In genomic region chr2:44542520-44542919, GRCh38 we compare ENCODE assay signal across 23 cellular contexts.
DNase-seq lines count a peak whose midpoint lies in the region; FAIRE-seq and TF ChIP-seq lines count a peak whose summit lies in the region.
"Had no signal": no experiment of that assay in that cellular context is flagged by ENCODE, and none has a peak within 500 bp of the region (broad histone marks: within the 10 kb centered on the region; RNA-seq: fewer than 3 reads in every experiment).

No MANE protein-coding gene starts in this region.

- no peaks in the 10 kb centered on the region for H3K36me3 ChIP-seq in HUES48 (ENCODE audit: control insufficient read depth, insufficient read depth, low read length)
- no peaks in the 10 kb centered on the region for H3K36me3 ChIP-seq in H1 (ENCODE audit: control insufficient read depth in 2 of 4, insufficient read depth in 4 of 4, low read length in 3 of 4)
- H3K36me3 ChIP-seq in colonic mucosa, result no peaks in the 10 kb centered on the region
- H3K36me3 ChIP-seq in uterus, result no peaks in the 10 kb centered on the region
- no peaks in the 10 kb centered on the region for H3K36me3 ChIP-seq in BE2C

- H2AFZ ChIP-seq in H1 (ENCODE audit: low read length), result no peak overlapping the region

- CTCF ChIA-PET in H1 (lab: Charles Lee; ENCODE audit: partially characterized antibody), result interaction anchor here (0.9 to 1.4 kb wide), 2 partner anchors 20 to 63 kb away, joined by 3 to 4 read pairs; no protein-coding TSS in a partner anchor

- H3K79me2 ChIP-seq in H1 (ENCODE audit: control insufficient read depth in 1 of 2, insufficient read depth in 2 of 2, low read length in 2 of 2), result no peaks in the 10 kb centered on the region

- H4K5ac ChIP-seq in H1 (ENCODE audit: insufficient read length, low read depth, low read length), result peak overlapping the region; percentile 3

- H4K20me1 ChIP-seq in H1 (replicated peaks in 1 of 2; ENCODE audit: control insufficient read depth in 1 of 2, insufficient read depth in 2 of 2, low read length in 2 of 2), result no peaks in the 10 kb centered on the region
- H4K20me1 ChIP-seq: BLaER1 treated with 17β-estradiol and CSF1 and Interleukin-3, amounts not matched to agents 10 nM and 100 nM had no signal

- H3K4me2 ChIP-seq in H1 (ENCODE audit: insufficient read depth in 1 of 2, low read depth in 2 of 2, low read length in 2 of 2), result no peak overlapping the region
- H3K4me2 ChIP-seq: BLaER1 treated with 17β-estradiol and CSF1 and Interleukin-3, amounts not matched to agents 10 nM and 100 nM; KMS-11 had no signal

- H4K8ac ChIP-seq in H1 (ENCODE audit: extremely low read depth, insufficient read depth, low read length), result no peak overlapping the region

- H2BK5ac ChIP-seq in H1 (ENCODE audit: low read depth, low read length), result no peak overlapping the region

- intact Hi-C loops in colonic mucosa (cut with DNase I) (no loop called here), uterus (cut with DNase I; ENCODE audit: low total_unique reads) (no loop called here)

- no peaks in the 10 kb centered on the region for H3K79me1 ChIP-seq in H1 (ENCODE audit: low read depth, low read length)

- no peak overlapping the region for H3K4me3 Mint-ChIP-seq in nephron progenitor cell
- H3K4me3 Mint-ChIP-seq: CD8-positive, alpha-beta T cell; HFFc6 had no signal

- no peak overlapping the region for H2BK120ac ChIP-seq in H1 (replicated peaks; ENCODE audit: low read depth, low read length)

- H3K9me3 ChIP-seq in HUES48 (ENCODE audit: control insufficient read depth, insufficient read depth, low read length) (no peaks in the 10 kb centered on the region), H1 (ENCODE audit: insufficient read depth in 2 of 2, low read depth in 1 of 2, low read length in 1 of 2) (no peaks in the 10 kb centered on the region), colonic mucosa (no peaks in the 10 kb centered on the region), uterus (no peaks in the 10 kb centered on the region), BE2C (no peaks in the 10 kb centered on the region)

- H3K9me3 Mint-ChIP-seq in nephron progenitor cell, result peaks cover 3% of the 10 kb centered on the region
- H3K9me3 Mint-ChIP-seq: CD8-positive, alpha-beta T cell; HFFc6 had no signal

- POLR2A ChIA-PET in H1 (lab: Charles Lee; ENCODE audit: partially characterized antibody), result no interaction called here

- 92% methylated on average over 2 of the region's 2 CpGs; no CpG with 5 or more reads in 1 of the 2 experiments for WGBS in H1 (ENCODE audit: extremely low coverage in 1 of 2, insufficient coverage in 1 of 2, insufficient read length in 1 of 2, insufficient replicate concordance in 2 of 2, low coverage in 1 of 2, low lambda C conversion rate in 2 of 2, missing lambda C conversion rate in 1 of 2), 2 experiments

- DNase-seq in SK-N-DZ (ENCODE audit: low spot score), result peak; percentile 15
- DNase-seq in H1 (ENCODE audit: low read depth in 1 of 2, low spot score in 2 of 2), result no peak
- no peak for DNase-seq in nephron progenitor cell
- DNase-seq in colonic mucosa, result no peak
- DNase-seq in uterus, result no peak
- DNase-seq in BE2C, result no peak
- DNase-seq in NCI-H345 treated with DMSO at 0.1 percent for 48 hours (lab: John Stamatoyannopoulos, UW; ENCODE audit: unreplicated experiment), result no peak
- DNase-seq: Calu3; CD8-positive, alpha-beta T cell; HFFc6; NCI-H1092 treated with DMSO at 0.1 percent for 48 hours; NCI-H2029 treated with DMSO at 0.1 percent for 48 hours; NCI-H226; NCI-H524 treated with DMSO at 0.1 percent for 48 hours; Right ventricle myocardium superior had no signal

- H3K23ac ChIP-seq in H1 (ENCODE audit: insufficient read length), result no peak overlapping the region

- H3K27me3 ChIP-seq in HUES48 (ENCODE audit: control insufficient read depth, insufficient read depth, low read length), result no peaks in the 10 kb centered on the region
- no peaks in the 10 kb centered on the region for H3K27me3 ChIP-seq in H1 (replicated peaks in 1 of 4; ENCODE audit: control insufficient read depth in 3 of 4, extremely low read depth in 1 of 4, insufficient read depth in 3 of 4, low read length in 3 of 4)
- H3K27me3 ChIP-seq in colonic mucosa, result no peaks in the 10 kb centered on the region
- no peaks in the 10 kb centered on the region for H3K27me3 ChIP-seq in uterus
- H3K27me3 ChIP-seq in BE2C, result no peaks in the 10 kb centered on the region
- H3K27me3 ChIP-seq: BLaER1 treated with 17β-estradiol and CSF1 and Interleukin-3, amounts not matched to agents 10 nM and 100 nM had no signal

- no peak overlapping the region for H3K4ac ChIP-seq in H1 (replicated peaks; ENCODE audit: insufficient read length, low read depth, low read length)

- no peak for TF ChIP-seq EP300 in H1 (IDR thresholded peaks at IDR 0.05; ENCODE audit: borderline replicate concordance in 1 of 2, low read depth in 2 of 2, low read length in 2 of 2)

- TF ChIP-seq CTCF in H1 (IDR thresholded peaks at IDR 0.05; ENCODE audit: control extremely low read depth in 1 of 3, insufficient read depth in 1 of 3, low read depth in 1 of 3, low read length in 3 of 3) (no peak), nephron progenitor cell (IDR thresholded peaks at IDR 0.05) (no peak), colonic mucosa (IDR thresholded peaks at IDR 0.05) (no peak), uterus (IDR thresholded peaks at IDR 0.05) (no peak), BE2C (IDR thresholded peaks at IDR 0.05; ENCODE audit: low read depth, low read length) (no peak)

- no peak overlapping the region for H2BK20ac ChIP-seq in H1 (ENCODE audit: low read length)

- no peak overlapping the region for H2AK5ac ChIP-seq in H1 (ENCODE audit: low read depth, low read length)

- no peak overlapping the region for H2BK12ac ChIP-seq in H1 (ENCODE audit: low read depth, low read length)

- peaks cover 5% of the 10 kb centered on the region for H3K27me3 Mint-ChIP-seq in nephron progenitor cell (ENCODE audit: low read depth, poor library complexity)

- H3K23me2 ChIP-seq in H1 (ENCODE audit: low read depth, low read length), result peaks cover 3% of the 10 kb centered on the region; the same call in 1 of the 2 replicates

- FAIRE-seq in H1 (lab: Jason Lieb, UNC), result no peak
- FAIRE-seq: G401.6, GM12892, GM18507, GM19239, H54 had no signal

- H3K9ac ChIP-seq in HUES48 (ENCODE audit: low read depth, low read length) (no peak overlapping the region), H1 (replicated peaks in 1 of 4; ENCODE audit: extremely low read depth in 1 of 4, low read depth in 3 of 4, low read length in 3 of 4) (no peak overlapping the region), colonic mucosa (ENCODE audit: low read depth in 2 of 2, low read length in 2 of 2) (no peak overlapping the region)
- H3K9ac ChIP-seq: BLaER1 treated with 17β-estradiol and CSF1 and Interleukin-3, amounts not matched to agents 10 nM and 100 nM; KMS-11 had no signal

- no peaks in the 10 kb centered on the region for H3K36me3 Mint-ChIP-seq in nephron progenitor cell (ENCODE audit: low read depth)

- H3K14ac ChIP-seq in H1 (ENCODE audit: insufficient read length), result no peak overlapping the region

- no peak overlapping the region for H3K4me3 ChIP-seq in HUES48 (ENCODE audit: low read depth, low read length)
- H3K4me3 ChIP-seq in H1 (ENCODE audit: extremely low read depth in 1 of 4, insufficient read depth in 2 of 4, low read depth in 3 of 4, low read length in 4 of 4), result no peak overlapping the region
- H3K4me3 ChIP-seq in colonic mucosa, result no peak overlapping the region
- no peak overlapping the region for H3K4me3 ChIP-seq in uterus
- H3K4me3 ChIP-seq in BE2C (ENCODE audit: low read depth, low read length), result no peak overlapping the region
- H3K4me3 ChIP-seq: BLaER1 treated with 17β-estradiol and CSF1 and Interleukin-3, amounts not matched to agents 10 nM and 100 nM had no signal

- H4K91ac ChIP-seq in H1 (replicated peaks; ENCODE audit: insufficient read length, low read length), result no peak overlapping the region

- peak overlapping the region; percentile 35 for H3K27ac Mint-ChIP-seq in nephron progenitor cell
- H3K27ac Mint-ChIP-seq: CD8-positive, alpha-beta T cell; HFFc6 had no signal

- H2BK15ac ChIP-seq in H1 (ENCODE audit: low read length), result no peak overlapping the region

- peaks cover 49% of the 10 kb centered on the region for H3K4me1 ChIP-seq in HUES48 (ENCODE audit: control insufficient read depth, insufficient read depth, low read length)
- H3K4me1 ChIP-seq in H1 (replicated peaks in 1 of 4; ENCODE audit: control insufficient read depth in 3 of 4, insufficient read depth in 4 of 4, low read length in 3 of 4), result peaks cover 2 to 14% (median 9%) of the 10 kb centered on the region in 4 experiments; a peak in 4 of 7 replicates
- no peaks in the 10 kb centered on the region for H3K4me1 ChIP-seq in colonic mucosa
- H3K4me1 ChIP-seq in uterus, result no peaks in the 10 kb centered on the region
- peaks cover 38% of the 10 kb centered on the region for H3K4me1 ChIP-seq in BE2C
- H3K4me1 ChIP-seq: BLaER1 treated with 17β-estradiol and CSF1 and Interleukin-3, amounts not matched to agents 10 nM and 100 nM had no signal

- TF ChIP-seq RAD21 in H1 (IDR thresholded peaks at IDR 0.05 in 1 of 2, conservative IDR thresholded peaks at IDR 0.05 in 1 of 2; ENCODE audit: low read depth in 2 of 2, low read length in 2 of 2), result no peak

- TF ChIP-seq POLR2A in H1 (IDR thresholded peaks at IDR 0.05; ENCODE audit: control extremely low read depth in 1 of 2, low read depth in 2 of 2, low read length in 2 of 2) (no peak), uterus (IDR thresholded peaks at IDR 0.05) (no peak)

- peaks cover 22% of the 10 kb centered on the region for H3K4me1 Mint-ChIP-seq in nephron progenitor cell

- H3K27ac ChIP-seq in HUES48 (ENCODE audit: low read depth, low read length) (peak overlapping the region; percentile 28), H1 (ENCODE audit: low read depth, low read length) (0 out of 2 replicates have a peak overlapping the region, but pooled peaks have one; percentile 19), colonic mucosa (no peak overlapping the region), uterus (no peak overlapping the region)
- H3K27ac ChIP-seq: BLaER1 treated with 17β-estradiol and CSF1 and Interleukin-3, amounts not matched to agents 10 nM and 100 nM; KMS-11 had no signal

- no peak overlapping the region for H3K56ac ChIP-seq in H1 (replicated peaks; ENCODE audit: insufficient read length, low read depth, low read length)

- no peak overlapping the region for H3K18ac ChIP-seq in H1 (ENCODE audit: extremely low read depth, low read length)

TF ChIP-seq in H1, 55 proteins besides CTCF, POLR2A, EP300 and RAD21:
- TF ChIP-seq TAF1 (IDR thresholded peaks at IDR 0.05; ENCODE audit: low read depth, low read length), result no peak
- no peak for TF ChIP-seq EZH2 (IDR thresholded peaks at IDR 0.05; ENCODE audit: low read depth, low read length, severe bottlenecking)
- TF ChIP-seq SIX5 (IDR thresholded peaks at IDR 0.05; ENCODE audit: low read depth, low read length), result no peak
- no peak for TF ChIP-seq PHF8 (conservative IDR thresholded peaks at IDR 0.05; ENCODE audit: low read depth, low read length)
- TF ChIP-seq CBX8 (IDR thresholded peaks at IDR 0.05; ENCODE audit: borderline replicate concordance, low read depth, low read length), result no peak
- TF ChIP-seq CEBPB (IDR thresholded peaks at IDR 0.05; ENCODE audit: low read depth, low read length), result no peak
- TF ChIP-seq SP2 (IDR thresholded peaks at IDR 0.05; ENCODE audit: low read length), result no peak
- no peak for TF ChIP-seq KDM1A (IDR thresholded peaks at IDR 0.05; ENCODE audit: borderline replicate concordance, low read length)
- no peak for TF ChIP-seq SRF (IDR thresholded peaks at IDR 0.05; ENCODE audit: low read depth, low read length)

Comparison
In these comparisons a context has a peak if more than half of its experiments do, and no peak if none do; other contexts are left out.
1. H3K27ac ChIP-seq: peak in HUES48 (single experiment) and H1 (single experiment); none in colonic mucosa (single experiment) and uterus (0 of 2).